1 cellular context compared by ENCODE assay signal in the genomic region with DNA sequence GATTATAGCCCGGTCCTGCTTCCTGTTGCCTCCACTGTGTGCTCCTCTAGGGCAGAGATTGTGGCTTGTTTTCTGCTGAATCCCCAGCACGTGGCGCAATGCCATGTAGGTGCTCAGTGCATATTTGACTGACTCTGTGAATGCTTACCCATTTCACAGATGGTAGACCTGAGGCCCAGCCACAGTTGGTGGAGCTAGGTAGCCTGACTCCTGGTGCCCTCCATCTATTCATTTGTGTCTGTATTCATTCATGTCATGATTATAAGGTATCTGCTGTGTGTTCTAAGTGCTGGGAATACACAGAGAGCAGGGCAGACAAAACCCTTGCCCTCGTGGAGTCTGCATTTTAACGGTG.
TF ChIP-seq lines count a peak whose summit lies in the region.

No MANE protein-coding gene starts in this region.

TF ChIP-seq in IMR-90, 13 proteins besides CTCF, POLR2A, EP300 and RAD21:
- no peak for TF ChIP-seq MAZ (IDR thresholded peaks at IDR 0.05; ENCODE audit: borderline replicate concordance, low read depth, low read length)
